In the genomic region with DNA sequence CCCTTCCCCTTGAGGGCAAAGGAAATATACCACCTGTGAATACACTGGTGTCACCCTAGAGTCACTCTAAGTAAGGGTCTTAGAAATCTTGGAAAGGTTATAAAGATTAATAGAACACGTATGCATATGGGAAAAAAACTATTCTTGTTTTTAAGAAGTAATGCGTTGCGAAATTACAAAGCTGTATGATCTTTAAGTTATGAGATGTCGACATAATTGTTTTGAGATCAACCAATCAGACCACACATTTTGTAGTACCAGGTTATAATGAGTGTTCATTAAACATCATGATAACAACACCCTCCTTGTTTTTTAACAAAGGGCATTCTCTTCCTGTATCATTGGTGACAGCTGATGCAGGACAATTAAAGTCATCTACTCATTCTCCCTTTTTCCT, we compare ENCODE assay signal across 1 cellular context.
TF ChIP-seq lines count a peak whose summit lies in the region.

No MANE protein-coding gene starts in this region.

TF ChIP-seq in H1, 55 proteins besides CTCF, POLR2A, EP300 and RAD21 (continued from another document):
- TF ChIP-seq, protein P1, sequence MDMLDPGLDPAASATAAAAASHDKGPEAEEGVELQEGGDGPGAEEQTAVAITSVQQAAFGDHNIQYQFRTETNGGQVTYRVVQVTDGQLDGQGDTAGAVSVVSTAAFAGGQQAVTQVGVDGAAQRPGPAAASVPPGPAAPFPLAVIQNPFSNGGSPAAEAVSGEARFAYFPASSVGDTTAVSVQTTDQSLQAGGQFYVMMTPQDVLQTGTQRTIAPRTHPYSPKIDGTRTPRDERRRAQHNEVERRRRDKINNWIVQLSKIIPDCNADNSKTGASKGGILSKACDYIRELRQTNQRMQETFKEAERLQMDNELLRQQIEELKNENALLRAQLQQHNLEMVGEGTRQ (IDR thresholded peaks at IDR 0.05; ENCODE audit: low read length) = no peak
- TF ChIP-seq, protein P2, sequence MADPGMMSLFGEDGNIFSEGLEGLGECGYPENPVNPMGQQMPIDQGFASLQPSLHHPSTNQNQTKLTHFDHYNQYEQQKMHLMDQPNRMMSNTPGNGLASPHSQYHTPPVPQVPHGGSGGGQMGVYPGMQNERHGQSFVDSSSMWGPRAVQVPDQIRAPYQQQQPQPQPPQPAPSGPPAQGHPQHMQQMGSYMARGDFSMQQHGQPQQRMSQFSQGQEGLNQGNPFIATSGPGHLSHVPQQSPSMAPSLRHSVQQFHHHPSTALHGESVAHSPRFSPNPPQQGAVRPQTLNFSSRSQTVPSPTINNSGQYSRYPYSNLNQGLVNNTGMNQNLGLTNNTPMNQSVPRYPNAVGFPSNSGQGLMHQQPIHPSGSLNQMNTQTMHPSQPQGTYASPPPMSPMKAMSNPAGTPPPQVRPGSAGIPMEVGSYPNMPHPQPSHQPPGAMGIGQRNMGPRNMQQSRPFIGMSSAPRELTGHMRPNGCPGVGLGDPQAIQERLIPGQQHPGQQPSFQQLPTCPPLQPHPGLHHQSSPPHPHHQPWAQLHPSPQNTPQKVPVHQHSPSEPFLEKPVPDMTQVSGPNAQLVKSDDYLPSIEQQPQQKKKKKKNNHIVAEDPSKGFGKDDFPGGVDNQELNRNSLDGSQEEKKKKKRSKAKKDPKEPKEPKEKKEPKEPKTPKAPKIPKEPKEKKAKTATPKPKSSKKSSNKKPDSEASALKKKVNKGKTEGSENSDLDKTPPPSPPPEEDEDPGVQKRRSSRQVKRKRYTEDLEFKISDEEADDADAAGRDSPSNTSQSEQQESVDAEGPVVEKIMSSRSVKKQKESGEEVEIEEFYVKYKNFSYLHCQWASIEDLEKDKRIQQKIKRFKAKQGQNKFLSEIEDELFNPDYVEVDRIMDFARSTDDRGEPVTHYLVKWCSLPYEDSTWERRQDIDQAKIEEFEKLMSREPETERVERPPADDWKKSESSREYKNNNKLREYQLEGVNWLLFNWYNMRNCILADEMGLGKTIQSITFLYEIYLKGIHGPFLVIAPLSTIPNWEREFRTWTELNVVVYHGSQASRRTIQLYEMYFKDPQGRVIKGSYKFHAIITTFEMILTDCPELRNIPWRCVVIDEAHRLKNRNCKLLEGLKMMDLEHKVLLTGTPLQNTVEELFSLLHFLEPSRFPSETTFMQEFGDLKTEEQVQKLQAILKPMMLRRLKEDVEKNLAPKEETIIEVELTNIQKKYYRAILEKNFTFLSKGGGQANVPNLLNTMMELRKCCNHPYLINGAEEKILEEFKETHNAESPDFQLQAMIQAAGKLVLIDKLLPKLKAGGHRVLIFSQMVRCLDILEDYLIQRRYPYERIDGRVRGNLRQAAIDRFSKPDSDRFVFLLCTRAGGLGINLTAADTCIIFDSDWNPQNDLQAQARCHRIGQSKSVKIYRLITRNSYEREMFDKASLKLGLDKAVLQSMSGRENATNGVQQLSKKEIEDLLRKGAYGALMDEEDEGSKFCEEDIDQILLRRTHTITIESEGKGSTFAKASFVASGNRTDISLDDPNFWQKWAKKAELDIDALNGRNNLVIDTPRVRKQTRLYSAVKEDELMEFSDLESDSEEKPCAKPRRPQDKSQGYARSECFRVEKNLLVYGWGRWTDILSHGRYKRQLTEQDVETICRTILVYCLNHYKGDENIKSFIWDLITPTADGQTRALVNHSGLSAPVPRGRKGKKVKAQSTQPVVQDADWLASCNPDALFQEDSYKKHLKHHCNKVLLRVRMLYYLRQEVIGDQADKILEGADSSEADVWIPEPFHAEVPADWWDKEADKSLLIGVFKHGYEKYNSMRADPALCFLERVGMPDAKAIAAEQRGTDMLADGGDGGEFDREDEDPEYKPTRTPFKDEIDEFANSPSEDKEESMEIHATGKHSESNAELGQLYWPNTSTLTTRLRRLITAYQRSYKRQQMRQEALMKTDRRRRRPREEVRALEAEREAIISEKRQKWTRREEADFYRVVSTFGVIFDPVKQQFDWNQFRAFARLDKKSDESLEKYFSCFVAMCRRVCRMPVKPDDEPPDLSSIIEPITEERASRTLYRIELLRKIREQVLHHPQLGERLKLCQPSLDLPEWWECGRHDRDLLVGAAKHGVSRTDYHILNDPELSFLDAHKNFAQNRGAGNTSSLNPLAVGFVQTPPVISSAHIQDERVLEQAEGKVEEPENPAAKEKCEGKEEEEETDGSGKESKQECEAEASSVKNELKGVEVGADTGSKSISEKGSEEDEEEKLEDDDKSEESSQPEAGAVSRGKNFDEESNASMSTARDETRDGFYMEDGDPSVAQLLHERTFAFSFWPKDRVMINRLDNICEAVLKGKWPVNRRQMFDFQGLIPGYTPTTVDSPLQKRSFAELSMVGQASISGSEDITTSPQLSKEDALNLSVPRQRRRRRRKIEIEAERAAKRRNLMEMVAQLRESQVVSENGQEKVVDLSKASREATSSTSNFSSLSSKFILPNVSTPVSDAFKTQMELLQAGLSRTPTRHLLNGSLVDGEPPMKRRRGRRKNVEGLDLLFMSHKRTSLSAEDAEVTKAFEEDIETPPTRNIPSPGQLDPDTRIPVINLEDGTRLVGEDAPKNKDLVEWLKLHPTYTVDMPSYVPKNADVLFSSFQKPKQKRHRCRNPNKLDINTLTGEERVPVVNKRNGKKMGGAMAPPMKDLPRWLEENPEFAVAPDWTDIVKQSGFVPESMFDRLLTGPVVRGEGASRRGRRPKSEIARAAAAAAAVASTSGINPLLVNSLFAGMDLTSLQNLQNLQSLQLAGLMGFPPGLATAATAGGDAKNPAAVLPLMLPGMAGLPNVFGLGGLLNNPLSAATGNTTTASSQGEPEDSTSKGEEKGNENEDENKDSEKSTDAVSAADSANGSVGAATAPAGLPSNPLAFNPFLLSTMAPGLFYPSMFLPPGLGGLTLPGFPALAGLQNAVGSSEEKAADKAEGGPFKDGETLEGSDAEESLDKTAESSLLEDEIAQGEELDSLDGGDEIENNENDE (IDR thresholded peaks at IDR 0.05; ENCODE audit: insufficient replicate concordance, low read length) = no peak
- TF ChIP-seq BRCA1 (IDR thresholded peaks at IDR 0.05; ENCODE audit: low read depth, low read length) = no peak
- TF ChIP-seq EGR1 (IDR thresholded peaks at IDR 0.05; ENCODE audit: borderline replicate concordance, low read depth, low read length) = no peak
- TF ChIP-seq CHD2 (IDR thresholded peaks at IDR 0.05; ENCODE audit: low read length) = no peak
- no peak for TF ChIP-seq EZH2 (IDR thresholded peaks at IDR 0.05; ENCODE audit: low read depth, low read length, severe bottlenecking)
- TF ChIP-seq SRF (IDR thresholded peaks at IDR 0.05; ENCODE audit: low read depth, low read length) = no peak
- no peak for TF ChIP-seq CREB1 (IDR thresholded peaks at IDR 0.05)
- no peak for TF ChIP-seq CBX5 (IDR thresholded peaks at IDR 0.05; ENCODE audit: low read depth, low read length)
- no peak for TF ChIP-seq TCF12 (IDR thresholded peaks at IDR 0.05; ENCODE audit: low read depth, low read length)
- TF ChIP-seq CTBP2 (IDR thresholded peaks at IDR 0.05; ENCODE audit: borderline replicate concordance, insufficient read depth, insufficient read length, low read length) = no peak
- no peak for TF ChIP-seq TAF7 (optimal IDR thresholded peaks at IDR 0.05; ENCODE audit: borderline replicate concordance, low read depth, low read length)
